2 cellular contexts compared by ENCODE assay signal in the genomic region with DNA sequence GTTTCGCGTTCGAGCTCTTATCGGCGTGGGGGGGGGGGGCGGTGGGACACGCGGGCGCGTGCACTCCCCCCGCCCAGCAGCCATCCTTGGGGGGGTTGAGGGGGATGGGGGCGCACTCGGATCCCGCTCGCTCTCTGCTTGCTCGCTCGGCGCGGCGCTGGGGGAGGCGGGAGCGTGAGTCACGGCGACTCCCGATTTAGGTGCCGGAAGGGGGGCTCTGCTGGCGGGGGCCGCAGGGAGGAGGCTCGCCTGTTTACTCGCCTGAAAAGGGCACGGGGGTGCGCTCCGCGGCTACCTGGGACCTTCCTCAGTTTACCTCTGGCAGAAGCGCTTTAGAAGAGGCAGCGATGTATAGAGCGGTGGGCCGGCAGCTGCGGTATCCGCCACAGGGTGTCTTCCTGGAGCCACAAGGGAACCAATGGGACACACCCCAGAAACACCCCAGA.
TF ChIP-seq lines count a peak whose summit lies in the region.

No MANE protein-coding gene starts in this region.

TF ChIP-seq in PFSK-1, 5 proteins besides CTCF, POLR2A, EP300 and RAD21:
- peak; percentile 6 for TF ChIP-seq FOXP2 (optimal IDR thresholded peaks at IDR 0.05; ENCODE audit: borderline replicate concordance, extremely low read depth, extremely low read length, insufficient read depth)
- TF ChIP-seq SIN3A (IDR thresholded peaks at IDR 0.05; ENCODE audit: borderline replicate concordance, insufficient read depth, low read length) = no peak

TF ChIP-seq in H1, 55 proteins besides CTCF, POLR2A, EP300 and RAD21:
- TF ChIP-seq RBBP5 (IDR thresholded peaks at IDR 0.05; ENCODE audit: borderline replicate concordance, low read depth, low read length) = no peak
- no peak for TF ChIP-seq CBX5 (IDR thresholded peaks at IDR 0.05; ENCODE audit: low read depth, low read length)
- TF ChIP-seq, protein P1, sequence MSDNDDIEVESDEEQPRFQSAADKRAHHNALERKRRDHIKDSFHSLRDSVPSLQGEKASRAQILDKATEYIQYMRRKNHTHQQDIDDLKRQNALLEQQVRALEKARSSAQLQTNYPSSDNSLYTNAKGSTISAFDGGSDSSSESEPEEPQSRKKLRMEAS (IDR thresholded peaks at IDR 0.05) = no peak
- no peak for TF ChIP-seq SIN3A (conservative IDR thresholded peaks at IDR 0.05 in 1 of 2, IDR thresholded peaks at IDR 0.05 in 1 of 2; ENCODE audit: low read depth in 1 of 2, low read length in 2 of 2)
- no peak for TF ChIP-seq FOSL1 (IDR thresholded peaks at IDR 0.05; ENCODE audit: insufficient read depth, low read depth, low read length)
- no peak for TF ChIP-seq BACH1 (IDR thresholded peaks at IDR 0.05; ENCODE audit: low read length)
- no peak for TF ChIP-seq NANOG (IDR thresholded peaks at IDR 0.05; ENCODE audit: insufficient read depth, low read depth, low read length, poor library complexity, severe bottlenecking)
- TF ChIP-seq SP4 (IDR thresholded peaks at IDR 0.05; ENCODE audit: low read length) = no peak
- no peak for TF ChIP-seq EZH2 (IDR thresholded peaks at IDR 0.05; ENCODE audit: low read depth, low read length, severe bottlenecking)
- no peak for TF ChIP-seq TAF7 (optimal IDR thresholded peaks at IDR 0.05; ENCODE audit: borderline replicate concordance, low read depth, low read length)
- no peak for TF ChIP-seq RFX5 (IDR thresholded peaks at IDR 0.05; ENCODE audit: borderline replicate concordance, low read depth, low read length)
- no peak for TF ChIP-seq SIX5 (IDR thresholded peaks at IDR 0.05; ENCODE audit: low read depth, low read length)
- TF ChIP-seq NRF1 (IDR thresholded peaks at IDR 0.05; ENCODE audit: low read depth, low read length) = no peak
- TF ChIP-seq BRCA1 (IDR thresholded peaks at IDR 0.05; ENCODE audit: low read depth, low read length) = no peak
- TF ChIP-seq SIRT6 (IDR thresholded peaks at IDR 0.05; ENCODE audit: low read length) = no peak
- no peak for TF ChIP-seq ZNF274 (IDR thresholded peaks at IDR 0.05; ENCODE audit: borderline replicate concordance, extremely low read depth, low read length)
